7 cellular contexts compared by ENCODE assay signal in the genomic region with DNA sequence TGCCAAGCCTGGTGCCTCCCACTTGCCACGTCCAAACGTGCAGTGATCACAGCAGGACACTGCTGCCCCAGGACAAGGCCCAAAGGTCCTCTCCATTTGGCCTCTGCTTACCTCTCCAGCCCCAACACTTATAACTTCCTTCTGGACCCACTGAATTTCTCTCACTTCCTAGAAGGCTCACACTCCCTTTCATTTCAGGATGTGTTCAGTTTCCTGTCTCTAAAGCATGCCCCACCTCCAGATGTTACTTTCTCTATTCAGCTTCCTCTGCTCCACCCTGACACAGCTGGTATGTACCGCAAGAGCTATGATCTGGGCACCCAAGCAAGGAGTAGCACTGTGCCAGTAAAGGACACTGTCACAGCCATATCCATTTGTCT. TPM values are rescaled to one million over a fixed set of nuclear protein-coding genes. Genes with fewer than 3 reads are reported as not detected.
DNase-seq lines count a peak whose midpoint lies in the region; ATAC-seq and TF ChIP-seq lines count a peak whose summit lies in the region.

No MANE protein-coding gene starts in this region.

- no peaks in the 10 kb centered on the region for H3K9me3 Mint-ChIP-seq in nephron

- peak overlapping the region; percentile 26 to 79 (median 60) for H3K27ac Mint-ChIP-seq in nephron

- no peak overlapping the region for H3K4me3 Mint-ChIP-seq in nephron

- ATAC-seq in GM18873 (IDR thresholded peaks at IDR 0.05; ENCODE audit: low FRiP score, unreplicated experiment) (peak; percentile 98), HG02885 (IDR thresholded peaks at IDR 0.05; ENCODE audit: poor library complexity, unreplicated experiment) (peak; percentile 97)

- CTCF ChIA-PET in HEK293T (lab: Yijun Ruan, JAX): no interaction called here

- POLR2A ChIA-PET in HEK293T (lab: Yijun Ruan, JAX): interaction anchor here (1.1 kb wide), 1 partner anchor 168 kb away, joined by 3 read pairs; the partner anchor contains the start of gene MAP4K5

- no peaks in the 10 kb centered on the region for H3K27me3 Mint-ChIP-seq in nephron (ENCODE audit: low read depth)

- peak; percentile 26 for DNase-seq in RPMI7951 (ENCODE audit: low read depth)
- DNase-seq in central memory CD4-positive, alpha-beta T cell: peak; percentile 72
- no peak for DNase-seq in HEK293T (ENCODE audit: extremely low spot score)
- DNase-seq in islet precursor cell: no peak

- peaks cover 6% of the 10 kb centered on the region for H3K4me1 Mint-ChIP-seq in nephron

- no peaks in the 10 kb centered on the region for H3K36me3 Mint-ChIP-seq in nephron (ENCODE audit: low read depth)

- TF ChIP-seq CTCF in nephron (IDR thresholded peaks at IDR 0.05; ENCODE audit: unreplicated experiment in 3 of 3): no peak

TF ChIP-seq in HEK293T, 16 proteins besides CTCF, POLR2A, EP300 and RAD21:
- TF ChIP-seq ELF4 (IDR thresholded peaks at IDR 0.05) (no peak), NFRKB (IDR thresholded peaks at IDR 0.05) (no peak), FOXA1 (IDR thresholded peaks at IDR 0.05) (no peak), PKNOX1 (IDR thresholded peaks at IDR 0.05) (no peak), LEF1 (IDR thresholded peaks at IDR 0.05; ENCODE audit: borderline replicate concordance) (no peak), SUZ12 (IDR thresholded peaks at IDR 0.05) (no peak), CTBP1 (IDR thresholded peaks at IDR 0.05; ENCODE audit: borderline replicate concordance) (no peak)

RNA-seq across cellular contexts. Expression of gene CDKL1, which starts 33.0 kb away (rescaled TPM):
- total RNA-seq in RPMI7951 (2014; rRNA removed; shearing (Covaris generic)): 4.6 and 7.3 TPM in 2 replicates

RNA-seq across cellular contexts. Expression of gene DMAC2L, which starts 51.6 kb away (rescaled TPM):
- 8.8 and 9.0 TPM in 2 replicates for total RNA-seq in RPMI7951 (2014; rRNA removed; shearing (Covaris generic))

RNA-seq across cellular contexts. Expression of gene L2HGDH, which starts 51.7 kb away (rescaled TPM):
- total RNA-seq in RPMI7951 (2014; rRNA removed; shearing (Covaris generic)): 4.3 and 5.5 TPM in 2 replicates

Comparison
In these comparisons a context has a peak if more than half of its experiments do, and no peak if none do; other contexts are left out.
1. DNase-seq: peak in RPMI7951 (single experiment) and central memory CD4-positive, alpha-beta T cell (single experiment); none in HEK293T (single experiment) and islet precursor cell (single experiment).